17 cellular contexts compared by ENCODE assay signal in the genomic region with DNA sequence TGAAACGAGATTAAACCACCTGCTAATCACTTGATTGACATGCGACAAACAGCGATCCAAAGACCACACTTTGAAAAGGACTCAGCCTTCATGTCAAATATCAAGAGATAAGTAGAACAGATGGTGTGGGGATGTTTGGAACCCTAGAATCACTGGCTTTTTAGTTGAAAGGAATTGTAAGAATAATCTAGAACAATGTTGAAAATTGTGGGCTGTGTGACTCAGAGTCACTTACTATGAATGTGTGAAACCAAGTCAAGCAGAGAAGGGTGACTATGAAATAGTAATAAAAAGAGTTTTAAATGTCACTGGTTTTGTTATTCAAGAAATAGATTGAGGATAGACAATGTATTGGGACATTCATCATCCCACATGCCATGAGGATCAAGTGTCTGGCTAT.
"Had no signal": no experiment of that assay in that cellular context is flagged by ENCODE, and none has a peak within 500 bp of the region (broad histone marks: within the 10 kb centered on the region; RNA-seq: fewer than 3 reads in every experiment).

No MANE protein-coding gene starts in this region.

- H3K27me3 Mint-ChIP-seq: naive thymus-derived CD4-positive, alpha-beta T cell; stimulated activated memory B cell treated with anti-CD40 and anti-IgM and Interleukin-4, amounts not matched to agents 10 μg/mL and 1 μg/mL and 100 μg/mL, for 72 hours had no signal

- H3K27me3 ChIP-seq: colonic mucosa, foreskin keratinocyte, neutrophil, right atrium auricular region, stomach, transverse colon had no signal

- H3K9me3 ChIP-seq: colonic mucosa, neutrophil, right atrium auricular region, stomach, thoracic aorta, transverse colon had no signal

- H3K27ac Mint-ChIP-seq: endodermal cell; naive thymus-derived CD4-positive, alpha-beta T cell; stimulated activated memory B cell treated with anti-CD40 and anti-IgM and Interleukin-4, amounts not matched to agents 10 μg/mL and 1 μg/mL and 100 μg/mL, for 72 hours had no signal

- ATAC-seq: foreskin keratinocyte; naive thymus-derived CD4-positive, alpha-beta T cell; stimulated activated memory B cell treated with anti-CD40 and anti-IgM and Interleukin-4, amounts not matched to agents 10 μg/mL and 1 μg/mL and 100 μg/mL, for 72 hours had no signal

- H3K9me3 Mint-ChIP-seq: naive thymus-derived CD4-positive, alpha-beta T cell; stimulated activated memory B cell treated with anti-CD40 and anti-IgM and Interleukin-4, amounts not matched to agents 10 μg/mL and 1 μg/mL and 100 μg/mL, for 72 hours had no signal

- H3K27ac ChIP-seq: colonic mucosa, foreskin keratinocyte, neutrophil, right atrium auricular region, stomach, thoracic aorta, transverse colon had no signal

- DNase-seq: colonic mucosa; dermis blood vessel endothelial cell; endodermal cell; erythroblast; foreskin keratinocyte; naive thymus-derived CD4-positive, alpha-beta T cell; posterior cingulate gyrus; stimulated activated CD4-positive, alpha-beta T cell treated with anti-CD3 and anti-CD28 coated beads, Interleukin-4, amount 100 ng/mL, for 1 hour; stimulated activated CD8-positive, alpha-beta memory T cell treated with anti-CD3 and anti-CD28 coated beads, Interleukin-4, amount 100 ng/mL, for 48 hours; stomach; substantia nigra; transverse colon had no signal

- H3K36me3 ChIP-seq: colonic mucosa, neutrophil, right atrium auricular region, thoracic aorta, transverse colon had no signal

- H3K4me3 ChIP-seq: colonic mucosa, right atrium auricular region, stomach, thoracic aorta, transverse colon had no signal

- H3K4me1 Mint-ChIP-seq: naive thymus-derived CD4-positive, alpha-beta T cell; stimulated activated memory B cell treated with anti-CD40 and anti-IgM and Interleukin-4, amounts not matched to agents 10 μg/mL and 1 μg/mL and 100 μg/mL, for 72 hours had no signal

- FAIRE-seq: endothelial cell of umbilical vein had no signal

- H3K4me1 ChIP-seq: colonic mucosa, transverse colon had no signal

- H3K4me3 Mint-ChIP-seq: endodermal cell; naive thymus-derived CD4-positive, alpha-beta T cell; stimulated activated memory B cell treated with anti-CD40 and anti-IgM and Interleukin-4, amounts not matched to agents 10 μg/mL and 1 μg/mL and 100 μg/mL, for 72 hours had no signal
